ENCODE assay signal across 1 cellular context in the genomic region with DNA sequence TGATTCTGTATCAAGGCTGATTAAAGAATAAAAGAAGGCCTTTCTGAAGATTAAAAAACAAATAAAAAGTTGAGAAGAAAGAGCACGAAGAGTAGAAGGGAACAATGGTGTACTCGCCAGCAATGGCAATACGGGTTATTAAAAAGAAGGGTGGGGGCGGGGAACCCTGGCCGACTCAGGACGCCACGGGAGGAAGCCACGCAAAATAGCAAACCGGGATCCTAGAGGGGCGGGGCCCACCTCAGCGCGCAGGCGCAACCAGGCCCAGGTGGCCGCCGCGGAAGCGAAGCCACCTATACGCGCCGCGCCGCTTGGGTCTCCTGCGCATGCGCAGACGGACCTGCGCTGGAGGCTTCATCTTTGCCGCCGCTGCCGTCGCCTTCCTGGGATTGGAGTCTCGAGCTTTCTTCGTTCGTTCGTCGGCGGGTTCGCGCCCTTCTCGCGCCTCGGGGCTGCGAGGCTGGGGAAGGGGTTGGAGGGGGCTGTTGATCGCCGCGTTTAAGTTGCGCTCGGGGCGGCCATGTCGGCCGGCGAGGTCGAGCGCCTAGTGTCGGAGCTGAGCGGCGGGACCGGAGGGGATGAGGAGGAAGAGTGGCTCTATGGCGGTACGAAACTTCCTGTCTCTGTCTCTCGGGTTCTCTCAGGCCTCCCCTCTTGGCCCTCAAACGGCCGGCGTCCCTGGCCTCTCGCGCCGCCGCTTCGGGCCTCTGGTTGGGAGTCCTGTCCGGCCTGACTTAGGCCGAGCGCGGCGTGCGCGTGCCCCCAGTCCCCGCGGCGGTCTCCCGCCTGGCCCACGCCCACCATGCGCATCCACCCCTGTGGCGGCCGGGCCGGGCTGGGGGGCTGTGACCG.
TF ChIP-seq lines count a peak whose summit lies in the region.

A gene with protein sequence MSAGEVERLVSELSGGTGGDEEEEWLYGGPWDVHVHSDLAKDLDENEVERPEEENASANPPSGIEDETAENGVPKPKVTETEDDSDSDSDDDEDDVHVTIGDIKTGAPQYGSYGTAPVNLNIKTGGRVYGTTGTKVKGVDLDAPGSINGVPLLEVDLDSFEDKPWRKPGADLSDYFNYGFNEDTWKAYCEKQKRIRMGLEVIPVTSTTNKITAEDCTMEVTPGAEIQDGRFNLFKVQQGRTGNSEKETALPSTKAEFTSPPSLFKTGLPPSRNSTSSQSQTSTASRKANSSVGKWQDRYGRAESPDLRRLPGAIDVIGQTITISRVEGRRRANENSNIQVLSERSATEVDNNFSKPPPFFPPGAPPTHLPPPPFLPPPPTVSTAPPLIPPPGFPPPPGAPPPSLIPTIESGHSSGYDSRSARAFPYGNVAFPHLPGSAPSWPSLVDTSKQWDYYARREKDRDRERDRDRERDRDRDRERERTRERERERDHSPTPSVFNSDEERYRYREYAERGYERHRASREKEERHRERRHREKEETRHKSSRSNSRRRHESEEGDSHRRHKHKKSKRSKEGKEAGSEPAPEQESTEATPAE (plus strand): TSS at position 323 of the 852 bp plus-strand sequence. CDS start 198 bp downstream, at position 521.

TF ChIP-seq in HepG2, 621 proteins besides CTCF, POLR2A, EP300 and RAD21 (continued from another document and continues in another):
- TF ChIP-seq, protein P1, sequence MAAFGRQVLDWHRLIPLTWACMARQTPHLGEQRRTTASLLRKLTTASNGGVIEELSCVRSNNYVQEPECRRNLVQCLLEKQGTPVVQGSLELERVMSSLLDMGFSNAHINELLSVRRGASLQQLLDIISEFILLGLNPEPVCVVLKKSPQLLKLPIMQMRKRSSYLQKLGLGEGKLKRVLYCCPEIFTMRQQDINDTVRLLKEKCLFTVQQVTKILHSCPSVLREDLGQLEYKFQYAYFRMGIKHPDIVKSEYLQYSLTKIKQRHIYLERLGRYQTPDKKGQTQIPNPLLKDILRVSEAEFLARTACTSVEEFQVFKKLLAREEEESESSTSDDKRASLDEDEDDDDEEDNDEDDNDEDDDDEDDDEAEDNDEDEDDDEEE (CRISPR knock-in tag; IDR thresholded peaks at IDR 0.05): 0 out of 2 replicates have a peak, but pooled peaks have one; percentile 62
- TF ChIP-seq, protein P2, sequence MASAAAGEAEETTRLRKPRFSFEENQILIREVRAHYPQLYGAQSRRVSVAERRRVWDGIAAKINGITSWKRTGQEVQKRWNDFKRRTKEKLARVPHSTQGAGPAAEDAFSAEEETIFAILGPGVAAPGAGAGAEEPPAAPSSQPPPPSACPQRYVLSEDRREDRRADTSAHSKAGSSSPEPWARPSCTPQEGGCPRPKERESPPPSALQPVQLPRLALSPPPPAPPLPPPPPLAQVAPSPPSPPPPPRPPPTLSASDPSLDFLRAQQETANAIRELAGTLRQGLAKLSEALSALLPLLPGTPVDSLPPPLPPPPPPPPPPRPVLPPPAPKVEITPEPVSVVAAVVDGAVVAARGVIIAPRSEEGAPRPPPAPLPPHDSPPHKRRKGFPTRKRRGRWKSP (CRISPR knock-in tag; IDR thresholded peaks at IDR 0.05): no peak
- TF ChIP-seq, protein P3, sequence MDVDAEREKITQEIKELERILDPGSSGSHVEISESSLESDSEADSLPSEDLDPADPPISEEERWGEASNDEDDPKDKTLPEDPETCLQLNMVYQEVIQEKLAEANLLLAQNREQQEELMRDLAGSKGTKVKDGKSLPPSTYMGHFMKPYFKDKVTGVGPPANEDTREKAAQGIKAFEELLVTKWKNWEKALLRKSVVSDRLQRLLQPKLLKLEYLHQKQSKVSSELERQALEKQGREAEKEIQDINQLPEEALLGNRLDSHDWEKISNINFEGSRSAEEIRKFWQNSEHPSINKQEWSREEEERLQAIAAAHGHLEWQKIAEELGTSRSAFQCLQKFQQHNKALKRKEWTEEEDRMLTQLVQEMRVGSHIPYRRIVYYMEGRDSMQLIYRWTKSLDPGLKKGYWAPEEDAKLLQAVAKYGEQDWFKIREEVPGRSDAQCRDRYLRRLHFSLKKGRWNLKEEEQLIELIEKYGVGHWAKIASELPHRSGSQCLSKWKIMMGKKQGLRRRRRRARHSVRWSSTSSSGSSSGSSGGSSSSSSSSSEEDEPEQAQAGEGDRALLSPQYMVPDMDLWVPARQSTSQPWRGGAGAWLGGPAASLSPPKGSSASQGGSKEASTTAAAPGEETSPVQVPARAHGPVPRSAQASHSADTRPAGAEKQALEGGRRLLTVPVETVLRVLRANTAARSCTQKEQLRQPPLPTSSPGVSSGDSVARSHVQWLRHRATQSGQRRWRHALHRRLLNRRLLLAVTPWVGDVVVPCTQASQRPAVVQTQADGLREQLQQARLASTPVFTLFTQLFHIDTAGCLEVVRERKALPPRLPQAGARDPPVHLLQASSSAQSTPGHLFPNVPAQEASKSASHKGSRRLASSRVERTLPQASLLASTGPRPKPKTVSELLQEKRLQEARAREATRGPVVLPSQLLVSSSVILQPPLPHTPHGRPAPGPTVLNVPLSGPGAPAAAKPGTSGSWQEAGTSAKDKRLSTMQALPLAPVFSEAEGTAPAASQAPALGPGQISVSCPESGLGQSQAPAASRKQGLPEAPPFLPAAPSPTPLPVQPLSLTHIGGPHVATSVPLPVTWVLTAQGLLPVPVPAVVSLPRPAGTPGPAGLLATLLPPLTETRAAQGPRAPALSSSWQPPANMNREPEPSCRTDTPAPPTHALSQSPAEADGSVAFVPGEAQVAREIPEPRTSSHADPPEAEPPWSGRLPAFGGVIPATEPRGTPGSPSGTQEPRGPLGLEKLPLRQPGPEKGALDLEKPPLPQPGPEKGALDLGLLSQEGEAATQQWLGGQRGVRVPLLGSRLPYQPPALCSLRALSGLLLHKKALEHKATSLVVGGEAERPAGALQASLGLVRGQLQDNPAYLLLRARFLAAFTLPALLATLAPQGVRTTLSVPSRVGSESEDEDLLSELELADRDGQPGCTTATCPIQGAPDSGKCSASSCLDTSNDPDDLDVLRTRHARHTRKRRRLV (CRISPR knock-in tag; IDR thresholded peaks at IDR 0.05): 0 out of 2 replicates have a peak, but pooled peaks have one; percentile 72
- no peak for TF ChIP-seq TBX3 (IDR thresholded peaks at IDR 0.05; ENCODE audit: borderline replicate concordance)
- TF ChIP-seq SYNCRIP (IDR thresholded peaks at IDR 0.05; ENCODE audit: insufficient read depth, low read depth, low read length): no peak
- 0 out of 2 replicates have a peak, but pooled peaks have one; percentile 13 for TF ChIP-seq SNAPC2 (CRISPR knock-in tag; IDR thresholded peaks at IDR 0.05)
- no peak for TF ChIP-seq ZNF737 (CRISPR knock-in tag; IDR thresholded peaks at IDR 0.05; ENCODE audit: borderline replicate concordance)
- TF ChIP-seq NFE2 (CRISPR knock-in tag; IDR thresholded peaks at IDR 0.05): no peak
- TF ChIP-seq ATM (IDR thresholded peaks at IDR 0.05; ENCODE audit: borderline replicate concordance): no peak
- TF ChIP-seq MTA1 (CRISPR knock-in tag; IDR thresholded peaks at IDR 0.05; ENCODE audit: borderline replicate concordance): peak; percentile 42; the same call in 1 of the 2 replicates
- no peak for TF ChIP-seq RCOR2 (CRISPR knock-in tag; IDR thresholded peaks at IDR 0.05)
- TF ChIP-seq ZNF180 (CRISPR knock-in tag; IDR thresholded peaks at IDR 0.05; ENCODE audit: borderline replicate concordance, low read depth): no peak
- TF ChIP-seq ZNF484 (CRISPR knock-in tag; IDR thresholded peaks at IDR 0.05; ENCODE audit: borderline replicate concordance, low read depth): no peak
- no peak for TF ChIP-seq MAF1 (CRISPR knock-in tag; IDR thresholded peaks at IDR 0.05; ENCODE audit: borderline replicate concordance)
- no peak for TF ChIP-seq HOXA7 (CRISPR knock-in tag; IDR thresholded peaks at IDR 0.05)
- no peak for TF ChIP-seq ARHGAP35 (CRISPR knock-in tag; IDR thresholded peaks at IDR 0.05; ENCODE audit: borderline replicate concordance)
- TF ChIP-seq, protein P4, sequence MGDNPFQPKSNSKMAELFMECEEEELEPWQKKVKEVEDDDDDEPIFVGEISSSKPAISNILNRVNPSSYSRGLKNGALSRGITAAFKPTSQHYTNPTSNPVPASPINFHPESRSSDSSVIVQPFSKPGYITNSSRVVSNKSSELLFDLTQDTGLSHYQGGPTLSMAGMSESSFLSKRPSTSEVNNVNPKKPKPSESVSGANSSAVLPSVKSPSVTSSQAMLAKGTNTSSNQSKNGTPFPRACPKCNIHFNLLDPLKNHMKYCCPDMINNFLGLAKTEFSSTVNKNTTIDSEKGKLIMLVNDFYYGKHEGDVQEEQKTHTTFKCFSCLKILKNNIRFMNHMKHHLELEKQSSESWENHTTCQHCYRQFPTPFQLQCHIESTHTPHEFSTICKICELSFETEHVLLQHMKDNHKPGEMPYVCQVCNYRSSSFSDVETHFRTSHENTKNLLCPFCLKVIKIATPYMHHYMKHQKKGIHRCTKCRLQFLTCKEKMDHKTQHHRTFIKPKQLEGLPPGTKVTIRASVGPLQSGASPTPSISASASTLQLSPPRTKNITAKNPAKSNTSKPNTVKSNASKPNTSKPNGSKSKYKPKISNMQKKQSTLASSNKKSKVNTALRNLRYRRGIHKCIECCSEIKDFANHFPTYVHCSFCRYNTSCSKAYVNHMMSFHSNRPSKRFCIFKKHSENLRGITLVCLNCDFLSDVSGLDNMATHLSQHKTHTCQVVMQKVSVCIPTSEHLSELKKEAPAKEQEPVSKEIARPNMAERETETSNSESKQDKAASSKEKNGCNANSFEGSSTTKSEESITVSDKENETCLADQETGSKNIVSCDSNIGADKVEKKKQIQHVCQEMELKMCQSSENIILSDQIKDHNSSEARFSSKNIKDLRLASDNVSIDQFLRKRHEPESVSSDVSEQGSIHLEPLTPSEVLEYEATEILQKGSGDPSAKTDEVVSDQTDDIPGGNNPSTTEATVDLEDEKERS (CRISPR knock-in tag; IDR thresholded peaks at IDR 0.05): no peak
- 0 out of 2 replicates have a peak, but pooled peaks have one; percentile 55 for TF ChIP-seq ELF4 (CRISPR knock-in tag; IDR thresholded peaks at IDR 0.05; ENCODE audit: borderline replicate concordance)
- TF ChIP-seq, protein P5, sequence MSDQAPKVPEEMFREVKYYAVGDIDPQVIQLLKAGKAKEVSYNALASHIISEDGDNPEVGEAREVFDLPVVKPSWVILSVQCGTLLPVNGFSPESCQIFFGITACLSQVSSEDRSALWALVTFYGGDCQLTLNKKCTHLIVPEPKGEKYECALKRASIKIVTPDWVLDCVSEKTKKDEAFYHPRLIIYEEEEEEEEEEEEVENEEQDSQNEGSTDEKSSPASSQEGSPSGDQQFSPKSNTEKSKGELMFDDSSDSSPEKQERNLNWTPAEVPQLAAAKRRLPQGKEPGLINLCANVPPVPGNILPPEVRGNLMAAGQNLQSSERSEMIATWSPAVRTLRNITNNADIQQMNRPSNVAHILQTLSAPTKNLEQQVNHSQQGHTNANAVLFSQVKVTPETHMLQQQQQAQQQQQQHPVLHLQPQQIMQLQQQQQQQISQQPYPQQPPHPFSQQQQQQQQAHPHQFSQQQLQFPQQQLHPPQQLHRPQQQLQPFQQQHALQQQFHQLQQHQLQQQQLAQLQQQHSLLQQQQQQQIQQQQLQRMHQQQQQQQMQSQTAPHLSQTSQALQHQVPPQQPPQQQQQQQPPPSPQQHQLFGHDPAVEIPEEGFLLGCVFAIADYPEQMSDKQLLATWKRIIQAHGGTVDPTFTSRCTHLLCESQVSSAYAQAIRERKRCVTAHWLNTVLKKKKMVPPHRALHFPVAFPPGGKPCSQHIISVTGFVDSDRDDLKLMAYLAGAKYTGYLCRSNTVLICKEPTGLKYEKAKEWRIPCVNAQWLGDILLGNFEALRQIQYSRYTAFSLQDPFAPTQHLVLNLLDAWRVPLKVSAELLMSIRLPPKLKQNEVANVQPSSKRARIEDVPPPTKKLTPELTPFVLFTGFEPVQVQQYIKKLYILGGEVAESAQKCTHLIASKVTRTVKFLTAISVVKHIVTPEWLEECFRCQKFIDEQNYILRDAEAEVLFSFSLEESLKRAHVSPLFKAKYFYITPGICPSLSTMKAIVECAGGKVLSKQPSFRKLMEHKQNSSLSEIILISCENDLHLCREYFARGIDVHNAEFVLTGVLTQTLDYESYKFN (CRISPR knock-in tag; conservative IDR thresholded peaks at IDR 0.05): peak; percentile 23; the same call in 1 of the 2 replicates
- no peak; the same call in 1 of the 2 replicates for TF ChIP-seq JDP2 (CRISPR knock-in tag; IDR thresholded peaks at IDR 0.05; ENCODE audit: borderline replicate concordance)
- TF ChIP-seq ZNF232 (CRISPR knock-in tag; IDR thresholded peaks at IDR 0.05; ENCODE audit: borderline replicate concordance): no peak
- TF ChIP-seq ZKSCAN1 (IDR thresholded peaks at IDR 0.05; ENCODE audit: low read length): no peak
- 0 out of 2 replicates have a peak, but pooled peaks have one; percentile 33 for TF ChIP-seq HNRNPL (IDR thresholded peaks at IDR 0.05; ENCODE audit: low read depth, low read length)
- no peak for TF ChIP-seq FLYWCH1 (CRISPR knock-in tag; IDR thresholded peaks at IDR 0.05)
- TF ChIP-seq, protein P6, sequence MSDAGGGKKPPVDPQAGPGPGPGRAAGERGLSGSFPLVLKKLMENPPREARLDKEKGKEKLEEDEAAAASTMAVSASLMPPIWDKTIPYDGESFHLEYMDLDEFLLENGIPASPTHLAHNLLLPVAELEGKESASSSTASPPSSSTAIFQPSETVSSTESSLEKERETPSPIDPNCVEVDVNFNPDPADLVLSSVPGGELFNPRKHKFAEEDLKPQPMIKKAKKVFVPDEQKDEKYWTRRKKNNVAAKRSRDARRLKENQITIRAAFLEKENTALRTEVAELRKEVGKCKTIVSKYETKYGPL (CRISPR knock-in tag; IDR thresholded peaks at IDR 0.05): no peak
- TF ChIP-seq NFYC (CRISPR knock-in tag; IDR thresholded peaks at IDR 0.05): peak; percentile 49
- peak; percentile 47; the same call in 1 of the 2 replicates for TF ChIP-seq ZC3H13 (CRISPR knock-in tag; IDR thresholded peaks at IDR 0.05)
- TF ChIP-seq, protein P7, sequence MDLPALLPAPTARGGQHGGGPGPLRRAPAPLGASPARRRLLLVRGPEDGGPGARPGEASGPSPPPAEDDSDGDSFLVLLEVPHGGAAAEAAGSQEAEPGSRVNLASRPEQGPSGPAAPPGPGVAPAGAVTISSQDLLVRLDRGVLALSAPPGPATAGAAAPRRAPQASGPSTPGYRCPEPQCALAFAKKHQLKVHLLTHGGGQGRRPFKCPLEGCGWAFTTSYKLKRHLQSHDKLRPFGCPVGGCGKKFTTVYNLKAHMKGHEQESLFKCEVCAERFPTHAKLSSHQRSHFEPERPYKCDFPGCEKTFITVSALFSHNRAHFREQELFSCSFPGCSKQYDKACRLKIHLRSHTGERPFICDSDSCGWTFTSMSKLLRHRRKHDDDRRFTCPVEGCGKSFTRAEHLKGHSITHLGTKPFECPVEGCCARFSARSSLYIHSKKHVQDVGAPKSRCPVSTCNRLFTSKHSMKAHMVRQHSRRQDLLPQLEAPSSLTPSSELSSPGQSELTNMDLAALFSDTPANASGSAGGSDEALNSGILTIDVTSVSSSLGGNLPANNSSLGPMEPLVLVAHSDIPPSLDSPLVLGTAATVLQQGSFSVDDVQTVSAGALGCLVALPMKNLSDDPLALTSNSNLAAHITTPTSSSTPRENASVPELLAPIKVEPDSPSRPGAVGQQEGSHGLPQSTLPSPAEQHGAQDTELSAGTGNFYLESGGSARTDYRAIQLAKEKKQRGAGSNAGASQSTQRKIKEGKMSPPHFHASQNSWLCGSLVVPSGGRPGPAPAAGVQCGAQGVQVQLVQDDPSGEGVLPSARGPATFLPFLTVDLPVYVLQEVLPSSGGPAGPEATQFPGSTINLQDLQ (CRISPR knock-in tag; IDR thresholded peaks at IDR 0.05): 0 out of 2 replicates have a peak, but pooled peaks have one; percentile 40
- TF ChIP-seq ZNF329 (CRISPR knock-in tag; IDR thresholded peaks at IDR 0.05; ENCODE audit: low read depth): no peak; the same call in 1 of the 2 replicates
- TF ChIP-seq ZSCAN9 (CRISPR knock-in tag; IDR thresholded peaks at IDR 0.05; ENCODE audit: borderline replicate concordance): no peak
- TF ChIP-seq ZNF550 (CRISPR knock-in tag; IDR thresholded peaks at IDR 0.05; ENCODE audit: borderline replicate concordance): no peak
- TF ChIP-seq, protein P8, sequence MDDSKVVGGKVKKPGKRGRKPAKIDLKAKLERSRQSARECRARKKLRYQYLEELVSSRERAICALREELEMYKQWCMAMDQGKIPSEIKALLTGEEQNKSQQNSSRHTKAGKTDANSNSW (CRISPR knock-in tag; IDR thresholded peaks at IDR 0.05; ENCODE audit: borderline replicate concordance): 0 out of 2 replicates have a peak, but pooled peaks have one; percentile 23
- TF ChIP-seq JUNB (CRISPR knock-in tag; IDR thresholded peaks at IDR 0.05; ENCODE audit: borderline replicate concordance): no peak
- peak; percentile 44 for TF ChIP-seq NFYB (CRISPR knock-in tag; IDR thresholded peaks at IDR 0.05)
